ENCODE assay signal across 1 cellular context in genomic region chr2:241393524-241394196, GRCh38.
TF ChIP-seq lines count a peak whose summit lies in the region.

No MANE protein-coding gene starts in this region.

TF ChIP-seq in GM12878, 131 proteins besides CTCF, POLR2A, EP300 and RAD21 (continued from another document and continues in another):
- TF ChIP-seq ZBTB11 (CRISPR knock-in tag; IDR thresholded peaks at IDR 0.05) = no peak
- TF ChIP-seq MYB (IDR thresholded peaks at IDR 0.05; ENCODE audit: borderline replicate concordance, low read depth, low read length) = no peak
- TF ChIP-seq TCF7 (IDR thresholded peaks at IDR 0.05; ENCODE audit: borderline replicate concordance) = no peak
- no peak for TF ChIP-seq NFXL1 (IDR thresholded peaks at IDR 0.05; ENCODE audit: borderline replicate concordance)
- TF ChIP-seq BACH1 (IDR thresholded peaks at IDR 0.05; ENCODE audit: borderline replicate concordance) = no peak
- no peak for TF ChIP-seq RAD51 (IDR thresholded peaks at IDR 0.05)
- peak; percentile 42; the same call in 1 of the 2 replicates for TF ChIP-seq NFIC (IDR thresholded peaks at IDR 0.05; ENCODE audit: low read depth, low read length)
- TF ChIP-seq RELB (IDR thresholded peaks at IDR 0.05; ENCODE audit: low read depth) = no peak
- no peak for TF ChIP-seq BCL3 (IDR thresholded peaks at IDR 0.05; ENCODE audit: borderline replicate concordance, insufficient read depth, low read depth, low read length, poor library complexity, severe bottlenecking)
- TF ChIP-seq STAT3 (IDR thresholded peaks at IDR 0.05; ENCODE audit: low read depth, low read length) = no peak
- 0 out of 2 replicates have a peak, but pooled peaks have one; percentile 57 for TF ChIP-seq IRF4 (IDR thresholded peaks at IDR 0.05; ENCODE audit: low read depth, low read length)
- TF ChIP-seq CHD4 (IDR thresholded peaks at IDR 0.05) = no peak
- TF ChIP-seq JUND (IDR thresholded peaks at IDR 0.05; ENCODE audit: low read depth, low read length) = no peak
- no peak for TF ChIP-seq MYC (IDR thresholded peaks at IDR 0.05; ENCODE audit: insufficient read depth, insufficient read length, insufficient replicate concordance, low read length, severe bottlenecking)
- TF ChIP-seq HCFC1 (IDR thresholded peaks at IDR 0.05; ENCODE audit: low read length) = no peak
- no peak for TF ChIP-seq MAX (IDR thresholded peaks at IDR 0.05; ENCODE audit: low read depth, low read length)
- TF ChIP-seq CHD2 (IDR thresholded peaks at IDR 0.05; ENCODE audit: borderline replicate concordance, low read depth, low read length) = no peak
- no peak for TF ChIP-seq IKZF1 (conservative IDR thresholded peaks at IDR 0.05)
- TF ChIP-seq ZNF217 (IDR thresholded peaks at IDR 0.05) = no peak
- no peak for TF ChIP-seq ZNF592 (IDR thresholded peaks at IDR 0.05)
- no peak for TF ChIP-seq KLF5 (IDR thresholded peaks at IDR 0.05; ENCODE audit: partially characterized antibody)
- no peak for TF ChIP-seq SMAD1 (IDR thresholded peaks at IDR 0.05; ENCODE audit: low read depth, partially characterized antibody)
- no peak for TF ChIP-seq USF2 (IDR thresholded peaks at IDR 0.05; ENCODE audit: borderline replicate concordance, low read depth, low read length)
- TF ChIP-seq ATF2 (IDR thresholded peaks at IDR 0.05; ENCODE audit: low read length) = no peak
- no peak for TF ChIP-seq SP1 (IDR thresholded peaks at IDR 0.05; ENCODE audit: low read depth, low read length)
- TF ChIP-seq HDAC6 (IDR thresholded peaks at IDR 0.05; ENCODE audit: unreplicated experiment) = no peak
- TF ChIP-seq YBX1 (IDR thresholded peaks at IDR 0.05) = no peak
- no peak for TF ChIP-seq E4F1 (IDR thresholded peaks at IDR 0.05; ENCODE audit: borderline replicate concordance, partially characterized antibody)
- TF ChIP-seq TCF3 (IDR thresholded peaks at IDR 0.05; ENCODE audit: borderline replicate concordance, insufficient read depth, low read depth, low read length) = no peak
- no peak for TF ChIP-seq PRDM15 (CRISPR knock-in tag; IDR thresholded peaks at IDR 0.05)
- no peak for TF ChIP-seq FOXM1 (IDR thresholded peaks at IDR 0.05; ENCODE audit: low read depth, low read length)
- peak; percentile 68 for TF ChIP-seq EED (IDR thresholded peaks at IDR 0.05; ENCODE audit: low read depth)
- TF ChIP-seq POLR2AphosphoS5 (IDR thresholded peaks at IDR 0.05; ENCODE audit: low read length) = no peak
- TF ChIP-seq CEBPZ (IDR thresholded peaks at IDR 0.05; ENCODE audit: low read depth, low read length) = no peak
- no peak for TF ChIP-seq PAX8 (IDR thresholded peaks at IDR 0.05)
